In genomic region chr17:80859004-80859941, GRCh38 we compare ENCODE assay signal across 8 cellular contexts.
DNase-seq lines count a peak whose midpoint lies in the region; ATAC-seq and TF ChIP-seq lines count a peak whose summit lies in the region.

No MANE protein-coding gene starts in this region.

- no peaks in the 10 kb centered on the region for H4K20me1 ChIP-seq in mammary epithelial cell (ENCODE audit: insufficient read depth, low read length)

- intact Hi-C loops in mammary epithelial cell (cut with micrococcal nuclease) = loop anchor here (5.0 kb wide), 1 partner anchor 33 kb away; no protein-coding TSS in a partner anchor
- intact Hi-C loops in upper lobe of right lung (cut with DNase I) = no loop called here

- no TSS peak for BruUV-seq in mammary epithelial cell (replicated peaks; lab: Mats Ljungman, UMichigan)

- H3K79me2 ChIP-seq in mammary epithelial cell (ENCODE audit: insufficient read depth, low read length) = no peaks in the 10 kb centered on the region

- in situ Hi-C loops in mammary epithelial cell (cut with MboI; ENCODE audit: low sequenced_read_pairs in 2 of 2) = no loop called here

- H3K9me3 ChIP-seq in mammary epithelial cell (replicated peaks; ENCODE audit: insufficient read depth, low read length) (no peaks in the 10 kb centered on the region), upper lobe of right lung (no peaks in the 10 kb centered on the region)

- dilution Hi-C loops in mammary epithelial cell (cut with HindIII; ENCODE audit: low sequenced_read_pairs) = no loop called here

- ATAC-seq in left lobe of liver = peak; percentile 73
- peak; percentile 33 for ATAC-seq in upper lobe of right lung
- ATAC-seq in GM21737 (IDR thresholded peaks at IDR 0.05; ENCODE audit: unreplicated experiment) = no peak
- no peak for ATAC-seq in GM19463 (IDR thresholded peaks at IDR 0.05; ENCODE audit: unreplicated experiment)

- H2AFZ ChIP-seq in mammary epithelial cell (ENCODE audit: low read depth, low read length) = no peak overlapping the region

- DNase-seq in AG10803 (ENCODE audit: low read depth) = peak; percentile 92
- peak; percentile 78 for DNase-seq in NCI-H1105 (lab: John Stamatoyannopoulos, UW)
- peak; percentile 85 for DNase-seq in mammary epithelial cell
- DNase-seq in left lobe of liver (ENCODE audit: low spot score) = peak; percentile 67
- no peak for DNase-seq in upper lobe of right lung
- no peak for DNase-seq in SKM-1 (lab: John Stamatoyannopoulos, UW; ENCODE audit: unreplicated experiment)

- WGBS in mammary epithelial cell (ENCODE audit: low coverage, missing lambda C conversion rate) = 45% methylated on average over 37 of the region's 40 CpGs

- CTCF ChIA-PET in mammary epithelial cell (lab: Charles Lee; ENCODE audit: low non-redundant PET) = interaction anchor here (0.6 kb wide), 2 partner anchors 110 to 285 kb away, joined by 7 to 23 read pairs; no protein-coding TSS in a partner anchor

- H3K4me3 ChIP-seq in AG10803 (ENCODE audit: low read length) (no peak overlapping the region), mammary epithelial cell (replicated peaks in 1 of 3; ENCODE audit: insufficient read depth in 1 of 3, low read depth in 2 of 3, low read length in 3 of 3) (no peak overlapping the region), upper lobe of right lung (no peak overlapping the region)

- no peaks in the 10 kb centered on the region for H3K27me3 ChIP-seq in mammary epithelial cell (ENCODE audit: insufficient read depth, low read length)
- no peaks in the 10 kb centered on the region for H3K27me3 ChIP-seq in upper lobe of right lung

- peak overlapping the region; percentile 54 for H3K4me2 ChIP-seq in mammary epithelial cell (ENCODE audit: insufficient read depth, low read depth, low read length)

- no peaks in the 10 kb centered on the region for H3K36me3 ChIP-seq in mammary epithelial cell (ENCODE audit: insufficient read depth, low read length)
- H3K36me3 ChIP-seq in upper lobe of right lung = peaks cover 9% of the 10 kb centered on the region

- H3K4me1 ChIP-seq in mammary epithelial cell (ENCODE audit: insufficient read depth, low read length) (peaks cover 73% of the 10 kb centered on the region), upper lobe of right lung (peaks cover 13% of the 10 kb centered on the region)

- H3K27ac ChIP-seq in mammary epithelial cell (ENCODE audit: insufficient read depth, low read depth, low read length) (peak overlapping the region; percentile 45), upper lobe of right lung (no peak overlapping the region)

- H3K9ac ChIP-seq in mammary epithelial cell (ENCODE audit: insufficient read depth, low read length) = no peak overlapping the region

- TF ChIP-seq CTCF in AG10803 (conservative IDR thresholded peaks at IDR 0.05; ENCODE audit: low read length) = peak; percentile 43
- TF ChIP-seq CTCF in mammary epithelial cell (conservative IDR thresholded peaks at IDR 0.05 in 1 of 2, IDR thresholded peaks at IDR 0.05 in 1 of 2; ENCODE audit: extremely low read depth in 1 of 2, insufficient read depth in 1 of 2, low read depth in 1 of 2, low read length in 2 of 2) = peak in 1 of 2 donors; percentile 15
- TF ChIP-seq CTCF in upper lobe of right lung (IDR thresholded peaks at IDR 0.05) = peak; percentile 12

Comparison
In these comparisons a context has a peak if more than half of its experiments do, and no peak if none do; other contexts are left out.
1. DNase-seq: peak in AG10803 (single experiment), NCI-H1105 (single experiment), mammary epithelial cell (single experiment) and left lobe of liver (single experiment); none in upper lobe of right lung (single experiment) and SKM-1 (single experiment).
2. ATAC-seq: peak in left lobe of liver (single experiment) and upper lobe of right lung (single experiment); none in GM21737 (single experiment) and GM19463 (single experiment).